ENCODE assay signal across 10 cellular contexts in genomic region chr6:14664616-14665315, GRCh38.
DNase-seq lines count a peak whose midpoint lies in the region; ATAC-seq and TF ChIP-seq lines count a peak whose summit lies in the region.
"Had no signal": no experiment of that assay in that cellular context is flagged by ENCODE, and none has a peak within 500 bp of the region (broad histone marks: within the 10 kb centered on the region; RNA-seq: fewer than 3 reads in every experiment).

No MANE protein-coding gene starts in this region.

- no peaks in the 10 kb centered on the region for H4K20me1 ChIP-seq in OCI-LY3 (ENCODE audit: insufficient read depth, low read length)

- no peak overlapping the region for H2AFZ ChIP-seq in OCI-LY3 (ENCODE audit: low read depth, low read length)

- no peak overlapping the region for H3K9ac ChIP-seq in OCI-LY3 (ENCODE audit: low read length)

- peak overlapping the region; percentile 46 for H3K4me2 ChIP-seq in OCI-LY3 (ENCODE audit: low read length)

- ATAC-seq in HG02642 (IDR thresholded peaks at IDR 0.05; ENCODE audit: poor library complexity, unreplicated experiment) = no peak
- ATAC-seq: sciatic nerve had no signal

- H3K27me3 ChIP-seq in AG04450 (ENCODE audit: control insufficient read depth, insufficient read depth, low read length) (no peaks in the 10 kb centered on the region), OCI-LY3 (ENCODE audit: low read depth, low read length) (peaks cover 3% of the 10 kb centered on the region; the same call in 1 of the 2 replicates)

- H3K27ac ChIP-seq in AG04450 (ENCODE audit: low read depth, low read length) (peak overlapping the region; percentile 60), OCI-LY3 (ENCODE audit: low read length) (no peak overlapping the region)

- H3K4me1 ChIP-seq in OCI-LY3 (ENCODE audit: low read length) = peaks cover 47% of the 10 kb centered on the region

- DNase-seq in AG04450 (ENCODE audit: low read depth, low spot score) (no peak), EH (ENCODE audit: low read depth) (peak; percentile 87), fibroblast of gingiva (ENCODE audit: low read depth) (peak; percentile 22), GM19240 (ENCODE audit: insufficient read length, low spot score) (no peak), hippocampal formation (lab: John Stamatoyannopoulos, UW) (no peak)
- DNase-seq in central memory CD4-positive, alpha-beta T cell = no peak
- DNase-seq: GOT3 had no signal

- POLR2A ChIA-PET in AG04450 (lab: Yijun Ruan, JAX) = no interaction called here

- CTCF ChIA-PET in AG04450 (lab: Charles Lee) = no interaction called here

- H3K9me3 ChIP-seq in AG04450 (ENCODE audit: control insufficient read depth, insufficient read depth, low read length) = no peaks in the 10 kb centered on the region
- H3K9me3 ChIP-seq in OCI-LY3 (ENCODE audit: insufficient read depth, low read length) = no peaks in the 10 kb centered on the region

- no peak for TF ChIP-seq CTCF in AG04450 (IDR thresholded peaks at IDR 0.05; ENCODE audit: low read depth, low read length)
- TF ChIP-seq CTCF in OCI-LY3 (IDR thresholded peaks at IDR 0.05; ENCODE audit: low read depth, low read length) = no peak

- no peaks in the 10 kb centered on the region for H3K79me2 ChIP-seq in OCI-LY3 (ENCODE audit: low read length)

- no peak overlapping the region for H3K4me3 ChIP-seq in AG04450 (ENCODE audit: low read depth, low read length)
- H3K4me3 ChIP-seq in OCI-LY3 (ENCODE audit: low read length) = no peak overlapping the region

- no peaks in the 10 kb centered on the region for H3K36me3 ChIP-seq in OCI-LY3 (replicated peaks; ENCODE audit: low read depth, low read length)

Comparison
In these comparisons a context has a peak if more than half of its experiments do, and no peak if none do; other contexts are left out.
1. DNase-seq: peak in EH (single experiment) and fibroblast of gingiva (single experiment); none in AG04450 (single experiment), central memory CD4-positive, alpha-beta T cell (single experiment), GM19240 (single experiment) and hippocampal formation (0 of 2).